In genomic region chr19:17113127-17113785, GRCh38 we compare ENCODE assay signal across 14 cellular contexts. TPM values are rescaled to one million over a fixed set of nuclear protein-coding genes. Genes with fewer than 3 reads are reported as not detected.
DNase-seq lines count a peak whose midpoint lies in the region; ATAC-seq, FAIRE-seq and TF ChIP-seq lines count a peak whose summit lies in the region.
"Had no signal": no experiment of that assay in that cellular context is flagged by ENCODE, and none has a peak within 500 bp of the region (broad histone marks: within the 10 kb centered on the region; RNA-seq: fewer than 3 reads in every experiment).

No MANE protein-coding gene starts in this region.

- POLR2A ChIA-PET in RWPE1 (lab: Yijun Ruan, JAX; ENCODE audit: low non-redundant PET): no interaction called here

- peaks cover 18% of the 10 kb centered on the region for H3K4me1 ChIP-seq in keratinocyte (ENCODE audit: control insufficient read depth, extremely low read depth, insufficient read depth, low read length)
- peaks cover 0 to 53% (median 21%) of the 10 kb centered on the region in 4 donors for H3K4me1 ChIP-seq in sigmoid colon

- intact Hi-C loops in sigmoid colon (cut with DNase I): no loop called here

- H4K20me1 ChIP-seq in keratinocyte (ENCODE audit: control insufficient read depth, extremely low read depth, insufficient read depth, low read length): peaks cover 3% of the 10 kb centered on the region

- H3K36me3 ChIP-seq in keratinocyte (ENCODE audit: control insufficient read depth in 2 of 2, extremely low read depth in 1 of 2, insufficient read depth in 2 of 2, low read length in 2 of 2) (peaks cover 9 to 12% of the 10 kb centered on the region in 2 experiments), sigmoid colon (peaks cover 0 to 11% (median 5%) of the 10 kb centered on the region in 4 donors)

- H2AFZ ChIP-seq in keratinocyte (ENCODE audit: control insufficient read depth, low read length): no peak overlapping the region

- H3K27me3 ChIP-seq in keratinocyte (ENCODE audit: control insufficient read depth, extremely low read depth, insufficient read depth, low read length) (no peaks in the 10 kb centered on the region), sigmoid colon (no peaks in the 10 kb centered on the region)
- H3K27me3 ChIP-seq: gastroesophageal sphincter had no signal

- H3K4me3 ChIP-seq in keratinocyte (ENCODE audit: control insufficient read depth in 2 of 3, extremely low read depth in 1 of 3, insufficient read depth in 2 of 3, low read depth in 1 of 3, low read length in 3 of 3): no peak overlapping the region
- H3K4me3 ChIP-seq in sigmoid colon: no peak overlapping the region
- H3K4me3 ChIP-seq: gastroesophageal sphincter had no signal

- no peak for TF ChIP-seq POLR2A in sigmoid colon (IDR thresholded peaks at IDR 0.05)

- DNase-seq in T-helper 1 cell (no peak), RWPE1 (ENCODE audit: low spot score) (no peak), keratinocyte (ENCODE audit: low read depth, low spot score) (no peak), sigmoid colon (no peak), NCI-H1694 treated with DMSO at 0.1 percent for 48 hours (lab: John Stamatoyannopoulos, UW) (no peak), DMS79 (lab: John Stamatoyannopoulos, UW) (no peak)
- DNase-seq: activated T-cell treated with anti-CD3 and anti-CD28 coated beads, Interleukin-2, amount 50 U/mL, for 1 hour; Calu3; HFFc6 had no signal

- CTCF ChIA-PET in RWPE1 (lab: Yijun Ruan, JAX): interaction anchor here (0.6 kb wide), 1 partner anchor 927 kb away, joined by 3 read pairs; no protein-coding TSS in a partner anchor

- WGBS in sigmoid colon, 2 donors: 89 to 91% methylated on average over 17 of the region's 17 CpGs

- H3K4me1 Mint-ChIP-seq in T-helper 1 cell treated with Interleukin-12 subunit alpha and Interleukin-12 subunit beta and Interleukin-4 antibody, amounts not matched to agents 30 μg/mL and 1 μg/mL, for 36 hours (ENCODE audit: low read depth): peaks cover 35% of the 10 kb centered on the region

- no peak for TF ChIP-seq CTCF in RWPE1 (conservative IDR thresholded peaks at IDR 0.05; ENCODE audit: low read depth)
- no peak for TF ChIP-seq CTCF in keratinocyte (optimal IDR thresholded peaks at IDR 0.05 in 1 of 3, IDR thresholded peaks at IDR 0.05 in 1 of 3, conservative IDR thresholded peaks at IDR 0.05 in 1 of 3; ENCODE audit: extremely low read depth in 1 of 3, insufficient read depth in 2 of 3, low read length in 3 of 3)
- TF ChIP-seq CTCF in sigmoid colon (IDR thresholded peaks at IDR 0.05): no peak

- peaks cover 24% of the 10 kb centered on the region for H3K36me3 Mint-ChIP-seq in T-helper 1 cell treated with Interleukin-12 subunit alpha and Interleukin-12 subunit beta and Interleukin-4 antibody, amounts not matched to agents 30 μg/mL and 1 μg/mL, for 36 hours (ENCODE audit: low read depth)

- no peaks in the 10 kb centered on the region for H3K27me3 Mint-ChIP-seq in T-helper 1 cell treated with Interleukin-12 subunit alpha and Interleukin-12 subunit beta and Interleukin-4 antibody, amounts not matched to agents 30 μg/mL and 1 μg/mL, for 36 hours (ENCODE audit: low read depth)

- H3K9me3 ChIP-seq in keratinocyte (ENCODE audit: control insufficient read depth, low read depth, low read length) (no peaks in the 10 kb centered on the region), sigmoid colon (no peaks in the 10 kb centered on the region)
- H3K9me3 ChIP-seq: gastroesophageal sphincter had no signal

- H3K9me3 Mint-ChIP-seq in T-helper 1 cell treated with Interleukin-12 subunit alpha and Interleukin-12 subunit beta and Interleukin-4 antibody, amounts not matched to agents 30 μg/mL and 1 μg/mL, for 36 hours: no peaks in the 10 kb centered on the region
- H3K9me3 Mint-ChIP-seq: HFFc6, nephron had no signal

- no peak overlapping the region for H3K4me2 ChIP-seq in keratinocyte (ENCODE audit: control insufficient read depth, extremely low read depth, insufficient read depth, low read depth, low read length)

- peaks cover 7% of the 10 kb centered on the region for H3K9me1 ChIP-seq in keratinocyte (ENCODE audit: control insufficient read depth, extremely low read depth, insufficient read depth, low read length)

- H3K79me2 ChIP-seq in keratinocyte (ENCODE audit: control insufficient read depth, insufficient read depth, low read length): peaks cover 29% of the 10 kb centered on the region

- no peak overlapping the region for H3K4me3 Mint-ChIP-seq in T-helper 1 cell treated with Interleukin-12 subunit alpha and Interleukin-12 subunit beta and Interleukin-4 antibody, amounts not matched to agents 30 μg/mL and 1 μg/mL, for 36 hours
- H3K4me3 Mint-ChIP-seq: HFFc6, nephron had no signal

- no peak for ATAC-seq in HG03342 (IDR thresholded peaks at IDR 0.05; ENCODE audit: unreplicated experiment)
- ATAC-seq: gastroesophageal sphincter had no signal

- H3K27ac ChIP-seq in RWPE1: peak overlapping the region; percentile 77
- H3K27ac ChIP-seq in keratinocyte (ENCODE audit: control insufficient read depth, insufficient read depth, low read length): peak overlapping the region; percentile 79
- H3K27ac ChIP-seq in sigmoid colon: peak overlapping the region in 3 of 4 donors; percentile 3 to 94 (median 31)
- H3K27ac ChIP-seq: 22Rv1 had no signal

- no peak for FAIRE-seq in keratinocyte (lab: Jason Lieb, UNC)

- dilution Hi-C loops in keratinocyte (cut with MboI; ENCODE audit: extremely low pct_ligation_motif_present, low sequenced_read_pairs): no loop called here

- TF ChIP-seq EP300 in sigmoid colon (IDR thresholded peaks at IDR 0.05): no peak

- no peak overlapping the region for H3K9ac ChIP-seq in keratinocyte (ENCODE audit: control insufficient read depth, extremely low read depth, insufficient read depth, low read length)

- H3K27ac Mint-ChIP-seq in T-helper 1 cell treated with Interleukin-12 subunit alpha and Interleukin-12 subunit beta and Interleukin-4 antibody, amounts not matched to agents 30 μg/mL and 1 μg/mL, for 36 hours: peak overlapping the region; percentile 24
- H3K27ac Mint-ChIP-seq: HFFc6 had no signal

RNA-seq across cellular contexts. Expression of gene MYO9B, which starts 37.7 kb away (rescaled TPM):
- 14.3 to 17.9 TPM (median 14.4 TPM) in 3 replicates for polyA plus RNA-seq in keratinocyte
- 40.3 TPM for polyA plus RNA-seq in keratinocyte (2011; ENCODE audit: low read depth)
- polyA plus RNA-seq in keratinocyte (2011; cell fraction: cytosol; rRNA removed): 9.3 and 14.6 TPM in 2 replicates
- 49.5 and 62.1 TPM in 2 replicates for polyA plus RNA-seq in keratinocyte (2011; cell fraction: nucleus; rRNA removed)
- 17.6 and 29.5 TPM in 2 replicates for polyA plus RNA-seq in keratinocyte (2012; ENCODE audit: low replicate concordance)
- polyA minus RNA-seq in keratinocyte: 34.1 to 67.6 TPM (median 42.6 TPM) in 3 replicates
- polyA minus RNA-seq in keratinocyte (2011; cell fraction: cytosol; rRNA and poly(A)+ RNA removed): 48.5 TPM
- polyA minus RNA-seq in keratinocyte (2011; cell fraction: nucleus; rRNA and poly(A)+ RNA removed): 45.9 and 52.1 TPM in 2 replicates
- total RNA-seq in sigmoid colon: 10 to 100 TPM; 42.8 to 95.0 (median 58.3) TPM
- 10 to 100 TPM; 24.6 to 85.9 (median 29.8) TPM for polyA plus RNA-seq in sigmoid colon

RNA-seq across cellular contexts. Expression of gene HAUS8, which starts 38.0 kb away (rescaled TPM):
- polyA plus RNA-seq in keratinocyte: 4.1 to 8.8 TPM (median 8.1 TPM) in 3 replicates
- polyA plus RNA-seq in keratinocyte (2011; ENCODE audit: low read depth): 3.3 TPM
- polyA plus RNA-seq in keratinocyte (2011; cell fraction: cytosol; rRNA removed): 3.1 and 3.8 TPM in 2 replicates
- 3.3 and 3.7 TPM in 2 replicates for polyA plus RNA-seq in keratinocyte (2011; cell fraction: nucleus; rRNA removed)
- 1.8 and 7.7 TPM in 2 replicates for polyA plus RNA-seq in keratinocyte (2012; ENCODE audit: low replicate concordance)
- polyA minus RNA-seq in keratinocyte: 0.89 to 3.2 TPM (median 2.8 TPM) in 3 replicates
- polyA minus RNA-seq in keratinocyte (2011; cell fraction: cytosol; rRNA and poly(A)+ RNA removed): 4.2 TPM
- 0.47 and 1.1 TPM in 2 replicates for polyA minus RNA-seq in keratinocyte (2011; cell fraction: nucleus; rRNA and poly(A)+ RNA removed)
- total RNA-seq in sigmoid colon: 10 to 100 TPM in 2 of 4 donors, 1 to 10 TPM in 2; 6.7 to 14.1 (median 11.1) TPM
- 10 to 100 TPM in 2 of 3 donors, 1 to 10 TPM in 1; 9.6 to 14.8 (median 10.4) TPM for polyA plus RNA-seq in sigmoid colon
